Comparison of ENCODE assay signal across 23 cellular contexts in the genomic region with DNA sequence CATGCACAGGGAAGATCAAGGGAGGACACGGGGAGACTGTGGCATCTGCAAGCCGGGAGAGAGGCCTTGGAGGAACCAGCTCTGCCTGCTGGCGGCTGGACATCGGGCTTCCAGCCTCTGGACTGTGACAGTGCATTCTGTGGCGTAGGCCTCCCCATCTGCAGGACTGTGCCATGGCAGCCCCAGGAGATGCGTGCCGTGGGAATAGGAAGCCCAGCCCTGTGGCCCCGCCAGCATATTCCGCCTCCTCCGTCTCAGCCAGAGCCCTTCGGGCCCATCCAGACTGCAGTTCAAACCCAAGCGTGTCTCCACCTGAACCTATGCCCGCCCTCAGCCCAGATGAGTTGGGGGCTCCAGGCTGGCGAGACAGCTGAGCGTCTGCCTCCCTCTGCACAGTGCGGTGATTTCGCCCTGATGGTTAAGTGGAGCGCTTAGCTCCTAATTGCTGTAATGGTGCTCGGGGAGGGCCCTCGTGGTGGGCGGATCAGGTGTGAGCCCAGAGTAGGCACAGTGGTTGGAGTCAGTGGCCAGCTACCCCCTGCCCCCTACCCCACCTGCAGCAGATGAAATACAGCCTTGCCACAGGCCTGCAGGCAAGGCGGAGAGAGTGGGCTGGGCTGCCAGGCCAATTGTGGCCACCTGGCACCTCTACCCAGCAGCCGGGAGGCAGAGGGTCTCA.
DNase-seq lines count a peak whose midpoint lies in the region; ATAC-seq and TF ChIP-seq lines count a peak whose summit lies in the region.
"Had no signal": no experiment of that assay in that cellular context is flagged by ENCODE, and none has a peak within 500 bp of the region (broad histone marks: within the 10 kb centered on the region; RNA-seq: fewer than 3 reads in every experiment).

No MANE protein-coding gene starts in this region.

- H3K9me3 ChIP-seq in breast epithelium, result peaks cover 4 to 21% of the 10 kb centered on the region in 2 donors
- peaks cover 40% of the 10 kb centered on the region for H3K9me3 ChIP-seq in mammary epithelial cell (replicated peaks; ENCODE audit: insufficient read depth, low read length)
- peaks cover 7% of the 10 kb centered on the region for H3K9me3 ChIP-seq in WERI-Rb-1 (ENCODE audit: severe bottlenecking)
- H3K9me3 ChIP-seq in upper lobe of left lung, result no peaks in the 10 kb centered on the region
- H3K9me3 ChIP-seq: BLaER1 had no signal

- no peak overlapping the region for H3K9ac ChIP-seq in mammary epithelial cell (ENCODE audit: insufficient read depth, low read length)
- H3K9ac ChIP-seq: BLaER1, KMS-11 had no signal

- TF ChIP-seq CTCF in breast epithelium (IDR thresholded peaks at IDR 0.05) (no peak), mammary epithelial cell (conservative IDR thresholded peaks at IDR 0.05 in 1 of 2, IDR thresholded peaks at IDR 0.05 in 1 of 2; ENCODE audit: extremely low read depth in 1 of 2, insufficient read depth in 1 of 2, low read depth in 1 of 2, low read length in 2 of 2) (no peak), WERI-Rb-1 (IDR thresholded peaks at IDR 0.05; ENCODE audit: low read depth, low read length) (no peak), upper lobe of left lung (IDR thresholded peaks at IDR 0.05) (no peak)

- TF ChIP-seq EP300 in upper lobe of left lung (IDR thresholded peaks at IDR 0.05), result no peak

- ATAC-seq in upper lobe of left lung (ENCODE audit: low FRiP score in 2 of 2) (no peak), GM18520 (IDR thresholded peaks at IDR 0.05; ENCODE audit: unreplicated experiment) (no peak), GM19455 (IDR thresholded peaks at IDR 0.05; ENCODE audit: unreplicated experiment) (no peak)

- peak; percentile 6 to 46 for DNase-seq in breast epithelium (ENCODE audit: low spot score in 2 of 2)
- no peak for DNase-seq in mammary epithelial cell
- peak; percentile 67 for DNase-seq in WERI-Rb-1
- DNase-seq in mesenteric fat pad (ENCODE audit: low spot score), result peak; percentile 86
- peak; percentile 16 to 46 for DNase-seq in upper lobe of left lung
- no peak for DNase-seq in CD1c-positive myeloid dendritic cell (ENCODE audit: extremely low spot score)
- DNase-seq: CD8-positive, alpha-beta memory T cell; DMS 273 treated with DMSO at 0.1 percent for 48 hours; DND-41; MV-4-11; NCI-H1417; NCI-H187 treated with DMSO at 0.1 percent for 48 hours; NCI-H2227 treated with DMSO at 0.1 percent for 48 hours; NCI-H510A treated with DMSO at 0.1 percent for 48 hours; NCI-H82; OCI-M1; SHP77 treated with DMSO at 0.1 percent for 48 hours had no signal

- H3K27me3 ChIP-seq in breast epithelium (peaks cover 0 to 5% of the 10 kb centered on the region in 2 donors), mammary epithelial cell (ENCODE audit: insufficient read depth, low read length) (no peaks in the 10 kb centered on the region), WERI-Rb-1 (ENCODE audit: insufficient read depth, low read depth, severe bottlenecking) (no peaks in the 10 kb centered on the region), upper lobe of left lung (no peaks in the 10 kb centered on the region)
- H3K27me3 ChIP-seq: BLaER1 had no signal

- TF ChIP-seq POLR2A in breast epithelium (IDR thresholded peaks at IDR 0.05), result no peak
- no peak for TF ChIP-seq POLR2A in upper lobe of left lung (IDR thresholded peaks at IDR 0.05)

- no TSS peak for BruUV-seq in mammary epithelial cell (replicated peaks; lab: Mats Ljungman, UMichigan)

- H3K4me3 ChIP-seq in breast epithelium (no peak overlapping the region), mammary epithelial cell (replicated peaks in 1 of 3; ENCODE audit: insufficient read depth in 1 of 3, low read depth in 2 of 3, low read length in 3 of 3) (no peak overlapping the region), WERI-Rb-1 (ENCODE audit: low read depth, low read length) (no peak overlapping the region), upper lobe of left lung (no peak overlapping the region)
- H3K4me3 ChIP-seq: BLaER1, HAP-1 had no signal

- CTCF ChIA-PET in mammary epithelial cell (lab: Charles Lee; ENCODE audit: low non-redundant PET), result no interaction called here

- no peak overlapping the region for H3K27ac ChIP-seq in breast epithelium
- H3K27ac ChIP-seq in mammary epithelial cell (ENCODE audit: insufficient read depth, low read depth, low read length), result no peak overlapping the region
- H3K27ac ChIP-seq in WERI-Rb-1, result no peak overlapping the region
- H3K27ac ChIP-seq in upper lobe of left lung, result no peak overlapping the region
- H3K27ac ChIP-seq: BLaER1, HL-60, KMS-11 had no signal

- WGBS in mammary epithelial cell (ENCODE audit: low coverage, missing lambda C conversion rate), result 92% methylated on average over 18 of the region's 23 CpGs
- WGBS in upper lobe of left lung, 2 donors, result 79 to 85% methylated on average over 9 to 23 of the region's 23 CpGs

- in situ Hi-C loops in mammary epithelial cell (cut with MboI; ENCODE audit: low sequenced_read_pairs in 2 of 2), result no loop called here

- no peak overlapping the region for H2AFZ ChIP-seq in mammary epithelial cell (ENCODE audit: low read depth, low read length)

- no peaks in the 10 kb centered on the region for H4K20me1 ChIP-seq in mammary epithelial cell (ENCODE audit: insufficient read depth, low read length)
- H4K20me1 ChIP-seq: BLaER1 had no signal

- no peak overlapping the region for H3K4me2 ChIP-seq in mammary epithelial cell (ENCODE audit: insufficient read depth, low read depth, low read length)
- H3K4me2 ChIP-seq: BLaER1, KMS-11 had no signal

- H3K36me3 ChIP-seq in breast epithelium, result no peaks in the 10 kb centered on the region
- no peaks in the 10 kb centered on the region for H3K36me3 ChIP-seq in mammary epithelial cell (ENCODE audit: insufficient read depth, low read length)
- H3K36me3 ChIP-seq in WERI-Rb-1, result no peaks in the 10 kb centered on the region
- no peaks in the 10 kb centered on the region for H3K36me3 ChIP-seq in upper lobe of left lung
- H3K36me3 ChIP-seq: BLaER1, HAP-1 had no signal

- H3K4me1 ChIP-seq in breast epithelium (no peaks in the 10 kb centered on the region), mammary epithelial cell (ENCODE audit: insufficient read depth, low read length) (no peaks in the 10 kb centered on the region), upper lobe of left lung (no peaks in the 10 kb centered on the region)
- H3K4me1 ChIP-seq: BLaER1, HAP-1 had no signal

- dilution Hi-C loops in mammary epithelial cell (cut with HindIII; ENCODE audit: low sequenced_read_pairs), result no loop called here

- H3K79me2 ChIP-seq in mammary epithelial cell (ENCODE audit: insufficient read depth, low read length), result no peaks in the 10 kb centered on the region

- intact Hi-C loops in breast epithelium (cut with DNase I; ENCODE audit: low total_unique reads), result no loop called here
- intact Hi-C loops in mammary epithelial cell (cut with micrococcal nuclease), result no loop called here

Comparison
In these comparisons a context has a peak if more than half of its experiments do, and no peak if none do; other contexts are left out.
1. DNase-seq: peak in breast epithelium (2 of 2), WERI-Rb-1 (single experiment), mesenteric fat pad (single experiment) and upper lobe of left lung (2 of 2); none in mammary epithelial cell (single experiment) and CD1c-positive myeloid dendritic cell (single experiment).